ENCODE assay signal across 8 cellular contexts in genomic region chr2:48601349-48601748, GRCh38. TPM values are rescaled to one million over a fixed set of nuclear protein-coding genes. Genes with fewer than 3 reads are reported as not detected.
A peak's percentile ranks its signal among the peaks of the same experiment; 100 is the strongest.
DNase-seq lines count a peak whose midpoint lies in the region; ATAC-seq and TF ChIP-seq lines count a peak whose summit lies in the region.

No MANE protein-coding gene starts in this region.

- no peak overlapping the region for H3K4me2 ChIP-seq in neural cell (ENCODE audit: low read length)

- no peak for TF ChIP-seq RAD21 in neural cell (conservative IDR thresholded peaks at IDR 0.05)

- no peak overlapping the region for H3K4me3 ChIP-seq in ACC112 (ENCODE audit: low read depth, low read length)
- no peak overlapping the region for H3K4me3 ChIP-seq in brain microvascular endothelial cell (ENCODE audit: low read depth, low read length)
- H3K4me3 ChIP-seq in neural cell (ENCODE audit: low read length): no peak overlapping the region

- TF ChIP-seq CTCF in GM13977 (IDR thresholded peaks at IDR 0.05; ENCODE audit: extremely low read depth, insufficient read depth, missing control alignments): peak; percentile 46
- peak; percentile 80 for TF ChIP-seq CTCF in brain microvascular endothelial cell (IDR thresholded peaks at IDR 0.05; ENCODE audit: low read depth, low read length, missing control alignments)
- no peak for TF ChIP-seq CTCF in neural cell (IDR thresholded peaks at IDR 0.05; ENCODE audit: poor library complexity, severe bottlenecking)

- no peaks in the 10 kb centered on the region for H3K9me3 ChIP-seq in neural cell (ENCODE audit: low read length)

- H3K36me3 ChIP-seq in ACC112 (ENCODE audit: insufficient read depth, low read length) (no peaks in the 10 kb centered on the region), brain microvascular endothelial cell (replicated peaks) (no peaks in the 10 kb centered on the region), neural cell (ENCODE audit: insufficient read depth, low read length) (no peaks in the 10 kb centered on the region)

- no peak for TF ChIP-seq EP300 in neural cell (conservative IDR thresholded peaks at IDR 0.05; ENCODE audit: poor library complexity, severe bottlenecking)

- H2AFZ ChIP-seq in ACC112 (ENCODE audit: low read length, unreplicated experiment) (no peak overlapping the region), neural cell (ENCODE audit: low read depth, low read length) (no peak overlapping the region)

- H3K27ac ChIP-seq in ACC112 (ENCODE audit: low read depth, low read length) (peak overlapping the region; percentile 53; the same call in 1 of the 2 replicates), brain microvascular endothelial cell (no peak overlapping the region), neural cell (ENCODE audit: low read length) (peak overlapping the region; percentile 7)

- no peaks in the 10 kb centered on the region for H3F3A ChIP-seq in neural cell (ENCODE audit: insufficient read depth, low read length, poor library complexity, severe bottlenecking)

- no peaks in the 10 kb centered on the region for H4K20me1 ChIP-seq in neural cell (ENCODE audit: insufficient read depth)

- H3K9ac ChIP-seq in neural cell (ENCODE audit: low read length): no peak overlapping the region

- H3K4me1 ChIP-seq in ACC112 (ENCODE audit: control insufficient read depth, insufficient read depth, low read length, unreplicated experiment): peaks cover 14% of the 10 kb centered on the region

- ATAC-seq in GM21381 (IDR thresholded peaks at IDR 0.05; ENCODE audit: unreplicated experiment): no peak

- H3K9me2 ChIP-seq in neural cell (ENCODE audit: insufficient read depth, low read length): no peaks in the 10 kb centered on the region

- in situ Hi-C loops in GM13977 (cut with MboI; ENCODE audit: low pct_unique_long_range_greater_than_20kb, low sequenced_read_pairs, unreplicated experiment) (no loop called here), brain microvascular endothelial cell (cut with HindIII; ENCODE audit: low pct_ligation_motif_present, low sequenced_read_pairs) (no loop called here)

- no peak for DNase-seq in GM13977 (ENCODE audit: low spot score)
- DNase-seq in NAMALWA (ENCODE audit: low spot score): peak; percentile 43
- DNase-seq in brain microvascular endothelial cell: peak; percentile 12
- DNase-seq in stimulated activated CD4-positive, alpha-beta T cell treated with anti-CD3 and anti-CD28 coated beads, Interleukin-2, amount 100 ng/mL, for 48 hours: no peak
- no peak for DNase-seq in OCI-M2 (lab: John Stamatoyannopoulos, UW; ENCODE audit: unreplicated experiment)

- H3K79me2 ChIP-seq in ACC112 (ENCODE audit: control insufficient read depth, insufficient read depth, low read length, unreplicated experiment) (no peaks in the 10 kb centered on the region), neural cell (replicated peaks; ENCODE audit: insufficient read depth, low read length) (no peaks in the 10 kb centered on the region)

- H3K27me3 ChIP-seq in ACC112 (ENCODE audit: insufficient read depth, low read length) (no peaks in the 10 kb centered on the region), brain microvascular endothelial cell (replicated peaks) (no peaks in the 10 kb centered on the region), neural cell (ENCODE audit: insufficient read depth, low read depth, low read length) (no peaks in the 10 kb centered on the region)

TF ChIP-seq in neural cell, 6 proteins besides CTCF, POLR2A, EP300 and RAD21:
- TF ChIP-seq, protein P1, sequence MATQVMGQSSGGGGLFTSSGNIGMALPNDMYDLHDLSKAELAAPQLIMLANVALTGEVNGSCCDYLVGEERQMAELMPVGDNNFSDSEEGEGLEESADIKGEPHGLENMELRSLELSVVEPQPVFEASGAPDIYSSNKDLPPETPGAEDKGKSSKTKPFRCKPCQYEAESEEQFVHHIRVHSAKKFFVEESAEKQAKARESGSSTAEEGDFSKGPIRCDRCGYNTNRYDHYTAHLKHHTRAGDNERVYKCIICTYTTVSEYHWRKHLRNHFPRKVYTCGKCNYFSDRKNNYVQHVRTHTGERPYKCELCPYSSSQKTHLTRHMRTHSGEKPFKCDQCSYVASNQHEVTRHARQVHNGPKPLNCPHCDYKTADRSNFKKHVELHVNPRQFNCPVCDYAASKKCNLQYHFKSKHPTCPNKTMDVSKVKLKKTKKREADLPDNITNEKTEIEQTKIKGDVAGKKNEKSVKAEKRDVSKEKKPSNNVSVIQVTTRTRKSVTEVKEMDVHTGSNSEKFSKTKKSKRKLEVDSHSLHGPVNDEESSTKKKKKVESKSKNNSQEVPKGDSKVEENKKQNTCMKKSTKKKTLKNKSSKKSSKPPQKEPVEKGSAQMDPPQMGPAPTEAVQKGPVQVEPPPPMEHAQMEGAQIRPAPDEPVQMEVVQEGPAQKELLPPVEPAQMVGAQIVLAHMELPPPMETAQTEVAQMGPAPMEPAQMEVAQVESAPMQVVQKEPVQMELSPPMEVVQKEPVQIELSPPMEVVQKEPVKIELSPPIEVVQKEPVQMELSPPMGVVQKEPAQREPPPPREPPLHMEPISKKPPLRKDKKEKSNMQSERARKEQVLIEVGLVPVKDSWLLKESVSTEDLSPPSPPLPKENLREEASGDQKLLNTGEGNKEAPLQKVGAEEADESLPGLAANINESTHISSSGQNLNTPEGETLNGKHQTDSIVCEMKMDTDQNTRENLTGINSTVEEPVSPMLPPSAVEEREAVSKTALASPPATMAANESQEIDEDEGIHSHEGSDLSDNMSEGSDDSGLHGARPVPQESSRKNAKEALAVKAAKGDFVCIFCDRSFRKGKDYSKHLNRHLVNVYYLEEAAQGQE (IDR thresholded peaks at IDR 0.05; ENCODE audit: borderline replicate concordance): no peak
- TF ChIP-seq SMC3 (conservative IDR thresholded peaks at IDR 0.05; ENCODE audit: poor library complexity): peak; percentile 42

RNA-seq across cellular contexts. Expression of gene GTF2A1L, which starts 16.3 kb away (rescaled TPM):
- 0.51 TPM in 1 of 2 replicates, not detected in the other for polyA plus RNA-seq in neural cell
- polyA minus RNA-seq in neural cell: 2.7 and 2.9 TPM in 2 replicates

Comparison
In these comparisons a context has a peak if more than half of its experiments do, and no peak if none do; other contexts are left out.
1. DNase-seq: peak in NAMALWA (single experiment) and brain microvascular endothelial cell (single experiment); none in GM13977 (single experiment), stimulated activated CD4-positive, alpha-beta T cell treated with anti-CD3 and anti-CD28 coated beads, Interleukin-2, amount 100 ng/mL, for 48 hours (0 of 2) and OCI-M2 (single experiment).